14 cellular contexts compared by ENCODE assay signal in genomic region chr10:50541921-50542320, GRCh38.
DNase-seq lines count a peak whose midpoint lies in the region; ATAC-seq and TF ChIP-seq lines count a peak whose summit lies in the region.
"Had no signal": no experiment of that assay in that cellular context is flagged by ENCODE, and none has a peak within 500 bp of the region (broad histone marks: within the 10 kb centered on the region; RNA-seq: fewer than 3 reads in every experiment).

No MANE protein-coding gene starts in this region.

- peak overlapping the region; percentile 6 for H3K4me3 Mint-ChIP-seq in activated CD4-positive, alpha-beta T cell treated with anti-CD3 and anti-CD28 coated beads, Interleukin-2, amount 10 ng/mL, durations not matched to agents 24 days and 14 days
- H3K4me3 Mint-ChIP-seq in activated CD4-positive, alpha-beta T cell treated with anti-CD3 and anti-CD28 coated beads, Interleukin-2, amount 10 ng/mL, durations not matched to agents 7 days and 5 days, result no peak overlapping the region
- no peak overlapping the region for H3K4me3 Mint-ChIP-seq in endothelial cell (ENCODE audit: unreplicated experiment)
- H3K4me3 Mint-ChIP-seq: CD8-positive, alpha-beta T cell had no signal

- no peak overlapping the region for H3K4me2 ChIP-seq in OCI-LY7 (ENCODE audit: low read length)

- peaks cover 62% of the 10 kb centered on the region for H3K4me1 Mint-ChIP-seq in activated CD4-positive, alpha-beta T cell treated with anti-CD3 and anti-CD28 coated beads, Interleukin-2, amount 10 ng/mL, durations not matched to agents 24 days and 14 days
- H3K4me1 Mint-ChIP-seq in activated CD4-positive, alpha-beta T cell treated with anti-CD3 and anti-CD28 coated beads, Interleukin-2, amount 10 ng/mL, durations not matched to agents 7 days and 5 days, result peaks cover 71% of the 10 kb centered on the region
- H3K4me1 Mint-ChIP-seq in endothelial cell (ENCODE audit: unreplicated experiment), result peaks cover 35% of the 10 kb centered on the region

- peaks cover 5% of the 10 kb centered on the region for H3K9me3 Mint-ChIP-seq in activated CD4-positive, alpha-beta T cell treated with anti-CD3 and anti-CD28 coated beads, Interleukin-2, amount 10 ng/mL, durations not matched to agents 24 days and 14 days
- peaks cover 3% of the 10 kb centered on the region for H3K9me3 Mint-ChIP-seq in activated CD4-positive, alpha-beta T cell treated with anti-CD3 and anti-CD28 coated beads, Interleukin-2, amount 10 ng/mL, durations not matched to agents 7 days and 5 days
- H3K9me3 Mint-ChIP-seq in endothelial cell (ENCODE audit: unreplicated experiment), result no peaks in the 10 kb centered on the region
- H3K9me3 Mint-ChIP-seq: CD8-positive, alpha-beta T cell had no signal

- no TSS peak for BruUV-seq in OCI-LY7 (replicated peaks; lab: Mats Ljungman, UMichigan)

- no peaks in the 10 kb centered on the region for H3K9me2 ChIP-seq in OCI-LY7 (ENCODE audit: insufficient read depth, low read length)

- no peak overlapping the region for H3K27ac ChIP-seq in OCI-LY7 (ENCODE audit: low read depth, low read length, poor library complexity, severe bottlenecking)

- no peaks in the 10 kb centered on the region for H4K20me1 ChIP-seq in OCI-LY7 (ENCODE audit: insufficient read depth, low read length)

- intact Hi-C loops in activated CD4-positive, alpha-beta T cell treated with anti-CD3 and anti-CD28 coated beads, Interleukin-2, amount 10 ng/mL, durations not matched to agents 24 days and 14 days (cut with micrococcal nuclease), result loop anchor here (1.0 kb wide), 1 partner anchor 94 kb away; no protein-coding TSS in a partner anchor
- intact Hi-C loops in OCI-LY7 (cut with micrococcal nuclease; ENCODE audit: unreplicated experiment), result no loop called here

- H3K9me3 ChIP-seq in OCI-LY7 (ENCODE audit: low read length), result no peaks in the 10 kb centered on the region
- H3K9me3 ChIP-seq: thyroid gland had no signal

- H3K27ac Mint-ChIP-seq in activated CD4-positive, alpha-beta T cell treated with anti-CD3 and anti-CD28 coated beads, Interleukin-2, amount 10 ng/mL, durations not matched to agents 24 days and 14 days, result peak overlapping the region; percentile 87
- H3K27ac Mint-ChIP-seq in activated CD4-positive, alpha-beta T cell treated with anti-CD3 and anti-CD28 coated beads, Interleukin-2, amount 10 ng/mL, durations not matched to agents 7 days and 5 days, result no peak overlapping the region
- H3K27ac Mint-ChIP-seq in endothelial cell (ENCODE audit: unreplicated experiment), result peak overlapping the region; percentile 52
- H3K27ac Mint-ChIP-seq: CD8-positive, alpha-beta T cell had no signal

- no peaks in the 10 kb centered on the region for H3K27me3 Mint-ChIP-seq in activated CD4-positive, alpha-beta T cell treated with anti-CD3 and anti-CD28 coated beads, Interleukin-2, amount 10 ng/mL, durations not matched to agents 24 days and 14 days
- H3K27me3 Mint-ChIP-seq in activated CD4-positive, alpha-beta T cell treated with anti-CD3 and anti-CD28 coated beads, Interleukin-2, amount 10 ng/mL, durations not matched to agents 7 days and 5 days, result no peaks in the 10 kb centered on the region
- H3K27me3 Mint-ChIP-seq in endothelial cell (ENCODE audit: unreplicated experiment), result peaks cover 3% of the 10 kb centered on the region

- no peak for TF ChIP-seq CTCF in endothelial cell (IDR thresholded peaks at IDR 0.05; ENCODE audit: unreplicated experiment)
- no peak for TF ChIP-seq CTCF in OCI-LY7 (conservative IDR thresholded peaks at IDR 0.05; ENCODE audit: low read length)

- peaks cover 3% of the 10 kb centered on the region for H3K36me3 Mint-ChIP-seq in activated CD4-positive, alpha-beta T cell treated with anti-CD3 and anti-CD28 coated beads, Interleukin-2, amount 10 ng/mL, durations not matched to agents 24 days and 14 days (ENCODE audit: low read depth)
- H3K36me3 Mint-ChIP-seq in activated CD4-positive, alpha-beta T cell treated with anti-CD3 and anti-CD28 coated beads, Interleukin-2, amount 10 ng/mL, durations not matched to agents 7 days and 5 days (ENCODE audit: low read depth), result peaks cover 6% of the 10 kb centered on the region
- H3K36me3 Mint-ChIP-seq in endothelial cell (ENCODE audit: low read depth, unreplicated experiment), result no peaks in the 10 kb centered on the region
- H3K36me3 Mint-ChIP-seq: CD8-positive, alpha-beta T cell had no signal

- H3K4me1 ChIP-seq in OCI-LY7 (ENCODE audit: insufficient read depth, low read length, poor library complexity, severe bottlenecking), result no peaks in the 10 kb centered on the region

- H3K79me2 ChIP-seq in OCI-LY7 (ENCODE audit: insufficient read depth, low read depth, low read length), result peaks cover 16% of the 10 kb centered on the region

- no peak overlapping the region for H2AFZ ChIP-seq in OCI-LY7 (ENCODE audit: low read length)

- CTCF ChIA-PET in activated CD4-positive, alpha-beta T cell treated with anti-CD3 and anti-CD28 coated beads, Interleukin-2, amount 10 ng/mL, durations not matched to agents 7 days and 5 days (lab: Charles Lee), result interaction anchor here (1.7 kb wide), 1 partner anchor 9 kb away, joined by 3 read pairs; no protein-coding TSS in a partner anchor
- CTCF ChIA-PET in OCI-LY7 (lab: Charles Lee; ENCODE audit: unreplicated experiment), result no interaction called here

- ATAC-seq in GM19455 (IDR thresholded peaks at IDR 0.05; ENCODE audit: unreplicated experiment) (peak; percentile 51), HG02981 (IDR thresholded peaks at IDR 0.05; ENCODE audit: unreplicated experiment) (peak; percentile 27), HG03342 (IDR thresholded peaks at IDR 0.05; ENCODE audit: unreplicated experiment) (no peak)
- ATAC-seq: CD8-positive, alpha-beta T cell had no signal

- H3K4me3 ChIP-seq in OCI-LY7 (ENCODE audit: low read depth, low read length, poor library complexity, severe bottlenecking), result no peak overlapping the region
- H3K4me3 ChIP-seq: thyroid gland had no signal

- no peaks in the 10 kb centered on the region for H3K36me3 ChIP-seq in OCI-LY7 (ENCODE audit: insufficient read depth, low read length)
- H3K36me3 ChIP-seq: thyroid gland had no signal

- POLR2A ChIA-PET in activated CD4-positive, alpha-beta T cell treated with anti-CD3 and anti-CD28 coated beads, Interleukin-2, amount 10 ng/mL, durations not matched to agents 7 days and 5 days (lab: Charles Lee), result no interaction called here
- POLR2A ChIA-PET in OCI-LY7 (lab: Charles Lee), result interaction anchor here (0.7 to 1.1 kb wide), 2 partner anchors 10 to 19 kb away, joined by 3 read pairs; no protein-coding TSS in a partner anchor

- DNase-seq in activated CD4-positive, alpha-beta T cell treated with anti-CD3 and anti-CD28 coated beads, Interleukin-2, amount 10 ng/mL, durations not matched to agents 24 days and 14 days, result no peak
- no peak for DNase-seq in activated CD4-positive, alpha-beta T cell treated with anti-CD3 and anti-CD28 coated beads, Interleukin-2, amount 10 ng/mL, durations not matched to agents 7 days and 5 days
- DNase-seq in endothelial cell (ENCODE audit: low spot score) (no peak), OCI-LY7 (ENCODE audit: low spot score) (no peak)
- DNase-seq in stimulated activated CD4-positive, alpha-beta T cell treated with anti-CD3 and anti-CD28 coated beads, Interleukin-4, amount 100 ng/mL, for 1 hour, result no peak
- DNase-seq: CD8-positive, alpha-beta T cell; mammary epithelial cell; NCI-H2029; SIG-M5; small intestine; thyroid gland had no signal
